Comparison of ENCODE assay signal across 2 cellular contexts in genomic region chr2:186493564-186494085, GRCh38.
TF ChIP-seq lines count a peak whose summit lies in the region.

No MANE protein-coding gene starts in this region.

TF ChIP-seq in GM12891, 5 proteins besides CTCF, POLR2A, EP300 and RAD21:
- TF ChIP-seq PAX5 (IDR thresholded peaks at IDR 0.05; ENCODE audit: insufficient read depth, low read length, severe bottlenecking) (no peak), SPI1 (IDR thresholded peaks at IDR 0.05; ENCODE audit: low read depth, low read length) (no peak), TAF1 (IDR thresholded peaks at IDR 0.05; ENCODE audit: low read depth, low read length) (no peak), POU2F2 (IDR thresholded peaks at IDR 0.05; ENCODE audit: low read depth, low read length) (no peak), POLR2AphosphoS5 (IDR thresholded peaks at IDR 0.05; ENCODE audit: low read depth, low read length) (no peak)

TF ChIP-seq in GM12878, 131 proteins besides CTCF, POLR2A, EP300 and RAD21:
- TF ChIP-seq POLR2AphosphoS5 (IDR thresholded peaks at IDR 0.05; ENCODE audit: low read length) (peak; percentile 33; the same call in 1 of the 2 replicates), ATF7 (IDR thresholded peaks at IDR 0.05; ENCODE audit: low read depth) (peak; percentile 66), NFIC (IDR thresholded peaks at IDR 0.05; ENCODE audit: low read depth, low read length) (0 out of 2 replicates have a peak, but pooled peaks have one; percentile 18), CBFB (IDR thresholded peaks at IDR 0.05; ENCODE audit: low read depth) (no peak)
